8 cellular contexts compared by ENCODE assay signal in genomic region chr15:67784057-67784781, GRCh38. TPM values are rescaled to one million over a fixed set of nuclear protein-coding genes. Genes with fewer than 3 reads are reported as not detected.
DNase-seq lines count a peak whose midpoint lies in the region; ATAC-seq and TF ChIP-seq lines count a peak whose summit lies in the region.

No MANE protein-coding gene starts in this region.

- no peaks in the 10 kb centered on the region for H3K9me3 ChIP-seq in thymus (ENCODE audit: control insufficient read depth)

- DNase-seq in activated gamma-delta T cell treated with Interleukin-2 at 50 U/mL for 16 hours (peak; percentile 36), activated gamma-delta T cell (lab: John Stamatoyannopoulos, UW) (no peak), NCI-H2171 (lab: John Stamatoyannopoulos, UW) (peak; percentile 54), osteocyte (ENCODE audit: extremely low spot score, unreplicated experiment) (no peak)
- DNase-seq in activated effector memory CD4-positive, alpha-beta T cell treated with anti-CD3 and anti-CD28 coated beads, Interleukin-2, amount 50 U/mL, for 16 hours = no peak
- no peak for DNase-seq in stimulated activated CD4-positive, alpha-beta T cell treated with anti-CD3 and anti-CD28 coated beads, Interleukin-4, amount 100 ng/mL, for 1 hour

- H3K36me3 ChIP-seq in thymus (ENCODE audit: control insufficient read depth, insufficient read depth) = no peaks in the 10 kb centered on the region

- H3K4me1 ChIP-seq in thymus (ENCODE audit: control insufficient read depth, insufficient read depth, low read length) = peaks cover 47% of the 10 kb centered on the region

- H3K36me3 Mint-ChIP-seq in osteocyte (ENCODE audit: unreplicated experiment) = peaks cover 16% of the 10 kb centered on the region

- H3K27ac Mint-ChIP-seq in osteocyte (ENCODE audit: unreplicated experiment) = no peak overlapping the region

- peak; percentile 85 for ATAC-seq in HG02943 (IDR thresholded peaks at IDR 0.05; ENCODE audit: low read depth, unreplicated experiment)

- H3K27ac ChIP-seq in thymus (ENCODE audit: low read depth) = peak overlapping the region; percentile 95

- no peaks in the 10 kb centered on the region for H3K4me1 Mint-ChIP-seq in osteocyte (ENCODE audit: unreplicated experiment)

- no peak for TF ChIP-seq CTCF in osteocyte (IDR thresholded peaks at IDR 0.05)

- H3K9me3 Mint-ChIP-seq in osteocyte (ENCODE audit: unreplicated experiment) = no peaks in the 10 kb centered on the region

- H3K27me3 ChIP-seq in thymus (ENCODE audit: control insufficient read depth, insufficient read depth) = no peaks in the 10 kb centered on the region

- no peak overlapping the region for H3K4me3 ChIP-seq in thymus (ENCODE audit: low read length)

- no peaks in the 10 kb centered on the region for H3K27me3 Mint-ChIP-seq in osteocyte (ENCODE audit: unreplicated experiment)

- no peak overlapping the region for H3K4me3 Mint-ChIP-seq in osteocyte (ENCODE audit: unreplicated experiment)

- WGBS in thymus = 5% methylated on average over 4 of the region's 4 CpGs

RNA-seq across cellular contexts. Expression of gene SKOR1, which starts 41.1 kb away (rescaled TPM):
- 0.46 TPM for polyA plus RNA-seq in thymus
- total RNA-seq in osteocyte = 0.42 and 0.48 TPM in 2 replicates

RNA-seq across cellular contexts. Expression of gene RNU6-1, which starts 55.6 kb away (rescaled TPM):
- polyA plus RNA-seq in thymus = not detected
- not detected in 2 replicates for total RNA-seq in osteocyte

Comparison
In these comparisons a context has a peak if more than half of its experiments do, and no peak if none do; other contexts are left out.
1. DNase-seq: peak in activated gamma-delta T cell treated with Interleukin-2 at 50 U/mL for 16 hours (single experiment) and NCI-H2171 (single experiment); none in activated gamma-delta T cell (single experiment), activated effector memory CD4-positive, alpha-beta T cell treated with anti-CD3 and anti-CD28 coated beads, Interleukin-2, amount 50 U/mL, for 16 hours (single experiment), stimulated activated CD4-positive, alpha-beta T cell treated with anti-CD3 and anti-CD28 coated beads, Interleukin-4, amount 100 ng/mL, for 1 hour (single experiment) and osteocyte (single experiment).